In genomic region chr2:219565130-219566080, GRCh38 we compare ENCODE assay signal across 18 cellular contexts. TPM values are rescaled to one million over a fixed set of nuclear protein-coding genes. Genes with fewer than 3 reads are reported as not detected.
"Had no signal": no experiment of that assay in that cellular context is flagged by ENCODE, and none has a peak within 500 bp of the region (broad histone marks: within the 10 kb centered on the region; RNA-seq: fewer than 3 reads in every experiment).

No MANE protein-coding gene starts in this region.

- H3K4me3 ChIP-seq: dorsolateral prefrontal cortex, gastrocnemius medialis, heart left ventricle, lung, ovary, sigmoid colon had no signal

- H3K9me3 ChIP-seq: gastrocnemius medialis, heart left ventricle, ovary, sigmoid colon had no signal

- H3K36me3 ChIP-seq: ovary had no signal

- DNase-seq: activated B cell treated with CpG ODN at 0.5 μM for 24 hours; activated CD4-positive, alpha-beta T cell treated with anti-CD3 and anti-CD28 coated beads, Interleukin-2, amount 10 ng/mL, durations not matched to agents 24 days and 14 days; activated CD8-positive, alpha-beta memory T cell treated with anti-CD3 and anti-CD28 coated beads, Interleukin-2, amount 50 U/mL, for 48 hours; activated gamma-delta T cell; activated T-cell treated with anti-CD3 and anti-CD28 coated beads, Interleukin-2, amount 50 U/mL, for 72 hours; dorsolateral prefrontal cortex; erythroblast; immature natural killer cell; left cardiac atrium; midbrain; sigmoid colon; T-helper 17 cell had no signal

- ATAC-seq: activated naive CD4-positive, alpha-beta T cell treated with anti-CD3 and anti-CD28 coated beads, Interleukin-2, amount 50 U/mL, for 72 hours; activated T-cell treated with anti-CD3 and anti-CD28 coated beads, Interleukin-2, amount 50 U/mL, for 72 hours; gastrocnemius medialis; heart left ventricle; left cardiac atrium; stimulated activated effector memory CD8-positive, alpha-beta T cell treated with anti-CD3 and anti-CD28 coated beads, Interleukin-12 subunit alpha, Interleukin-12 subunit beta, amount 100 ng/mL, for 72 hours; T-helper 17 cell had no signal

- H3K27ac ChIP-seq: dorsolateral prefrontal cortex, gastrocnemius medialis, heart left ventricle, ovary, sigmoid colon had no signal

- H3K27me3 ChIP-seq: gastrocnemius medialis, ovary, sigmoid colon had no signal

RNA-seq across cellular contexts. Expression of gene INHA, which starts 6.7 kb away (rescaled TPM):
- polyA plus RNA-seq: immature natural killer cell had no signal
